37 cellular contexts compared by ENCODE assay signal in the genomic region with DNA sequence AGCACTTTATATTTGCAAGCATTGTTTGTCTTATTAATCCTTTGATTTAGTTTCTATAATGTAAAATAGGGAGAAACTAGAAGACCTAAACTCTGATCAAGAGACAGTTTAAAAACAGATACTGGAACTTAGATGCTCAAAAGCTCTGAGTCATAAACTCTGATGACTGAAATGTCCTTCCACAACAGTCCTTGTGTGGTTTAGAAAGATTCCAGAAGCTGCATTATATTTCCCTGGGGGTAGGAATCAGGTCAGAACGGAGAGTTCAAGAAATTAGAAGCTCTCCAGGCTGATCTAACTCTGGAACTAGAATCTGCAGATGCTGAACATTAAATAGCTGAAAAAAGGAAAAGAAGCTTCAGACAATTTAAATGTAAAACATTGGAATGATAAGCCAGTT. TPM values are rescaled to one million over a fixed set of nuclear protein-coding genes. Genes with fewer than 3 reads are reported as not detected.
"Had no signal": no experiment of that assay in that cellular context is flagged by ENCODE, and none has a peak within 500 bp of the region (broad histone marks: within the 10 kb centered on the region; RNA-seq: fewer than 3 reads in every experiment).

No MANE protein-coding gene starts in this region.

- H3K4me3 ChIP-seq: cardiac muscle cell, MG63, Peyer's patch had no signal

- H3K9me3 ChIP-seq: MG63, Peyer's patch had no signal

- H3K36me3 ChIP-seq: brain microvascular endothelial cell, cardiac muscle cell, MG63, Peyer's patch, WERI-Rb-1 had no signal

- H3K4me3 Mint-ChIP-seq: activated CD4-positive, alpha-beta memory T cell treated with anti-CD3 and anti-CD28 coated beads, Interleukin-2, amount 10 ng/mL, durations not matched to agents 7 days and 5 days; activated CD8-positive, alpha-beta memory T cell treated with anti-CD3 and anti-CD28 coated beads, Interleukin-2, amount 10 ng/mL, durations not matched to agents 7 days and 5 days; activated naive CD4-positive, alpha-beta T cell treated with anti-CD3 and anti-CD28 coated beads, Interleukin-2, amount 10 ng/mL, durations not matched to agents 7 days and 5 days; activated naive CD8-positive, alpha-beta T cell; activated naive CD8-positive, alpha-beta T cell treated with anti-CD3 and anti-CD28 coated beads, Interleukin-2, amount 50 U/mL, for 24 hours; central memory CD8-positive, alpha-beta T cell had no signal

- H3K27ac Mint-ChIP-seq: activated CD4-positive, alpha-beta memory T cell treated with anti-CD3 and anti-CD28 coated beads, Interleukin-2, amount 10 ng/mL, durations not matched to agents 7 days and 5 days; activated CD8-positive, alpha-beta memory T cell treated with anti-CD3 and anti-CD28 coated beads, Interleukin-2, amount 10 ng/mL, durations not matched to agents 7 days and 5 days; activated naive CD4-positive, alpha-beta T cell treated with anti-CD3 and anti-CD28 coated beads, Interleukin-2, amount 10 ng/mL, durations not matched to agents 7 days and 5 days; activated naive CD8-positive, alpha-beta T cell; activated naive CD8-positive, alpha-beta T cell treated with anti-CD3 and anti-CD28 coated beads, Interleukin-2, amount 50 U/mL, for 24 hours had no signal

- H3K36me3 Mint-ChIP-seq: activated CD8-positive, alpha-beta memory T cell treated with anti-CD3 and anti-CD28 coated beads, Interleukin-2, amount 10 ng/mL, durations not matched to agents 7 days and 5 days; activated naive CD4-positive, alpha-beta T cell treated with anti-CD3 and anti-CD28 coated beads, Interleukin-2, amount 10 ng/mL, durations not matched to agents 7 days and 5 days; activated naive CD8-positive, alpha-beta T cell had no signal

- H3K27ac ChIP-seq: brain microvascular endothelial cell, cardiac muscle cell, Peyer's patch, RWPE1, WERI-Rb-1 had no signal

- H3K9me3 Mint-ChIP-seq: activated CD4-positive, alpha-beta memory T cell treated with anti-CD3 and anti-CD28 coated beads, Interleukin-2, amount 10 ng/mL, durations not matched to agents 7 days and 5 days; activated naive CD4-positive, alpha-beta T cell treated with anti-CD3 and anti-CD28 coated beads, Interleukin-2, amount 10 ng/mL, durations not matched to agents 7 days and 5 days; activated naive CD8-positive, alpha-beta T cell treated with anti-CD3 and anti-CD28 coated beads, Interleukin-2, amount 50 U/mL, for 24 hours; central memory CD8-positive, alpha-beta T cell had no signal

- DNase-seq: activated CD4-positive, alpha-beta memory T cell treated with anti-CD3 and anti-CD28 coated beads, Interleukin-2, amount 10 ng/mL, durations not matched to agents 7 days and 5 days; activated CD4-positive, alpha-beta T cell treated with anti-CD3 and anti-CD28 coated beads for 1 hour; activated CD4-positive, alpha-beta T cell treated with anti-CD3 and anti-CD28 coated beads for 48 hours; activated CD4-positive, CD25-positive, alpha-beta regulatory T cell; activated CD8-positive, alpha-beta memory T cell treated with anti-CD3 and anti-CD28 coated beads for 24 hours; activated CD8-positive, alpha-beta memory T cell treated with anti-CD3 and anti-CD28 coated beads, Interleukin-2, amount 10 ng/mL, durations not matched to agents 7 days and 5 days; activated CD8-positive, alpha-beta memory T cell treated with anti-CD3 and anti-CD28 coated beads, Interleukin-2, amount 50 U/mL, for 48 hours; activated effector memory CD4-positive, alpha-beta T cell treated with Interleukin-2 at 50 U/mL for 16 hours; activated naive CD4-positive, alpha-beta T cell treated with anti-CD3 and anti-CD28 coated beads, Interleukin-2, amount 10 ng/mL, durations not matched to agents 7 days and 5 days; activated naive CD8-positive, alpha-beta T cell treated with anti-CD3 and anti-CD28 coated beads, Interleukin-2, amount 50 U/mL, for 24 hours; activated T-cell treated with anti-CD3 and anti-CD28 coated beads, Interleukin-2, amount 50 U/mL, for 48 hours; aorta; brain microvascular endothelial cell; MG63; NCI-H1048; NCI-H1436 treated with DMSO at 0.1 percent for 48 hours; NCI-H187; NCI-H2029 treated with DMSO at 0.1 percent for 48 hours; NCI-H2107; NCI-H2171; NCI-H510A; NCI-H526; NCI-H748 treated with DMSO at 0.1 percent for 48 hours; NK-92 treated with Interleukin-12 subunit alpha and Interleukin-12 subunit beta, amount 100 ng/mL, for 24 hours; PC-3; Peyer's patch; SIG-M5; SW 1271; T-helper 1 cell; T-helper 2 cell; T-helper 9 cell; WERI-Rb-1 had no signal

RNA-seq across cellular contexts. Expression of gene ONECUT1, which starts 18.3 kb away (rescaled TPM):
- total RNA-seq: activated CD4-positive, alpha-beta memory T cell treated with anti-CD3 and anti-CD28 coated beads, Interleukin-2, amount 10 ng/mL, durations not matched to agents 7 days and 5 days; activated CD8-positive, alpha-beta memory T cell treated with anti-CD3 and anti-CD28 coated beads, Interleukin-2, amount 10 ng/mL, durations not matched to agents 7 days and 5 days; aorta; PC-3; Peyer's patch; Right ventricle myocardium inferior had no signal
- polyA plus RNA-seq: aorta, cardiac muscle cell had no signal
